In the genomic region with DNA sequence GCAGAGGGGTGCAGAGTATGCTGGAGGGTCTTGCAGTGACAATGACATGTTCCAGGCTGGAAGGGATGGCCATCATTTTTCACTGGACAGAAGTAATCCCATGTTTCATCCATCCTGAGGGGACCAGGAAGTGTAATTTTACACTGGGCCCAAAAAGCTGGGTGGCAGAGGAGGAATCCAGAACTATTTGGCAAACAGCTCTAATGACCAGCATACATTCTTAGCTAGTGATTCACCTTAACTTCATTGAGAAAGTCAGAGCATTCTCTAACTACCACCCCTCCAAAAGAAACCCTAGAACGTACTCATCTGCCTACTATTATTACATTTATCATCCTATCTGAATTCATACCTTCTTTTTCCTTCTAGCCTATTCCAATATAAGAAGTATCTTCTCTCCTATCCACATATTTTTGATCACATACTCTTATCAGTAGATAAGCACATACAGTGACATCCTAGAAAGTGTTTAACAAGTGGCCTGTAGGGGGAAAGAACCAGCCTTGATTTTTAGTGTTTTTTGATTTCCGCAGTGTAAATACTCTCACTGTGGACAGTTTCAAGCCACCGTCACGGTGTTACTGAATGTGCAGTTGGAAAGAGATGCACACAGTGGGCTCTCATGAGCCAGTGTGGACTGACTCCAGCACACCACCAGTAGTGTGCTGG, we compare ENCODE assay signal across 1 cellular context.
TF ChIP-seq lines count a peak whose summit lies in the region.

No MANE protein-coding gene starts in this region.

TF ChIP-seq in endothelial cell of umbilical vein, 7 proteins besides CTCF, POLR2A, EP300 and RAD21 (continued from another document):
- TF ChIP-seq MYC (IDR thresholded peaks at IDR 0.05; ENCODE audit: low read depth, low read length) (no peak), JUN (IDR thresholded peaks at IDR 0.05; ENCODE audit: borderline replicate concordance, insufficient read depth, insufficient read length, low read depth) (no peak), GATA2 (IDR thresholded peaks at IDR 0.05; ENCODE audit: insufficient read depth, insufficient read length, low read depth, low read length) (no peak), EZH2 (IDR thresholded peaks at IDR 0.05; ENCODE audit: borderline replicate concordance, low read depth, low read length, severe bottlenecking) (no peak)
